Comparison of ENCODE assay signal across 8 cellular contexts in genomic region chr12:6827982-6828670, GRCh38. TPM values are rescaled to one million over a fixed set of nuclear protein-coding genes. Genes with fewer than 3 reads are reported as not detected.
DNase-seq lines count a peak whose midpoint lies in the region; ATAC-seq, FAIRE-seq and TF ChIP-seq lines count a peak whose summit lies in the region.

TSS of gene P3H3 (plus strand) at chr12:6828407. CDS start at chr12:6828441, 34 bp downstream.

- H2AFZ ChIP-seq in neuronal stem cell (ENCODE audit: low read length): peak within 1 kb of the TSS; percentile 61

- H2BK120ac ChIP-seq in neuronal stem cell (ENCODE audit: low read depth, low read length): peak within 1 kb of the TSS; percentile 89

- H3K4ac ChIP-seq in neuronal stem cell (ENCODE audit: low read length): peak within 1 kb of the TSS; percentile 94

- no peak for FAIRE-seq in GM12891 (lab: Jason Lieb, UNC)

- peak within 1 kb of the TSS; percentile 91 for H3K27ac ChIP-seq in neuronal stem cell (replicated peaks; ENCODE audit: low read length)

- peak within 1 kb of the TSS; percentile 89 for H4K91ac ChIP-seq in neuronal stem cell (ENCODE audit: low read depth, low read length, poor library complexity)

- peak within 1 kb of the TSS; percentile 99 for H2AK5ac ChIP-seq in neuronal stem cell (ENCODE audit: low read depth, low read length)

- H3K79me1 ChIP-seq in neuronal stem cell (ENCODE audit: low read depth, low read length): peaks cover 36% of the 10 kb centered on the region

- ATAC-seq in HG02938 (IDR thresholded peaks at IDR 0.05; ENCODE audit: unreplicated experiment) (no peak), GM19328 (IDR thresholded peaks at IDR 0.05; ENCODE audit: unreplicated experiment) (no peak)

- H3K9me3 ChIP-seq in neuronal stem cell (replicated peaks in 1 of 2; ENCODE audit: control insufficient read depth in 2 of 2, insufficient read depth in 1 of 2, low read depth in 1 of 2, low read length in 2 of 2): peaks cover 0 to 3% of the 10 kb centered on the region in 2 donors

- no peak for TF ChIP-seq POLR2A in GM12891 (IDR thresholded peaks at IDR 0.05; ENCODE audit: low read depth, low read length)

- peaks cover 32% of the 10 kb centered on the region for H3K4me1 Mint-ChIP-seq in activated T-helper 1 cell treated with anti-CD3 and anti-CD28 coated beads, Interleukin-12 subunit alpha, Interleukin-12 subunit beta, Interleukin-2, Interleukin-4 antibody, amounts not matched to agents 30 ng/mL and 10 ng/mL and 1 ng/mL, durations not matched to agents 14 hours and 24 hours and 36 hours (ENCODE audit: low read depth)

- peaks cover 29 to 31% of the 10 kb centered on the region in 2 donors for H3K36me3 ChIP-seq in neuronal stem cell (replicated peaks in 1 of 2; ENCODE audit: control insufficient read depth in 2 of 2, insufficient read depth in 2 of 2, low read length in 2 of 2)

- H3K4me1 ChIP-seq in neuronal stem cell (ENCODE audit: control insufficient read depth in 2 of 2, insufficient read depth in 1 of 2, low read depth in 1 of 2, low read length in 2 of 2): peaks cover 16 to 22% of the 10 kb centered on the region in 2 donors

- peak within 1 kb of the TSS; percentile 77 for H3K4me2 ChIP-seq in neuronal stem cell (ENCODE audit: insufficient read depth, low read length, poor library complexity, severe bottlenecking)

- peak within 1 kb of the TSS; percentile 98 for H3K9ac ChIP-seq in neuronal stem cell (ENCODE audit: low read depth, low read length, poor library complexity)

- no peaks in the 10 kb centered on the region for H3K9me3 Mint-ChIP-seq in activated T-helper 1 cell treated with anti-CD3 and anti-CD28 coated beads, Interleukin-12 subunit alpha, Interleukin-12 subunit beta, Interleukin-2, Interleukin-4 antibody, amounts not matched to agents 30 ng/mL and 10 ng/mL and 1 ng/mL, durations not matched to agents 14 hours and 24 hours and 36 hours

- H3K27ac Mint-ChIP-seq in activated T-helper 1 cell treated with anti-CD3 and anti-CD28 coated beads, Interleukin-12 subunit alpha, Interleukin-12 subunit beta, Interleukin-2, Interleukin-4 antibody, amounts not matched to agents 30 ng/mL and 10 ng/mL and 1 ng/mL, durations not matched to agents 14 hours and 24 hours and 36 hours: peak within 1 kb of the TSS; percentile 78

- intact Hi-C loops in activated T-helper 1 cell treated with anti-CD3 and anti-CD28 coated beads, Interleukin-12 subunit alpha, Interleukin-12 subunit beta, Interleukin-2, Interleukin-4 antibody, amounts not matched to agents 30 ng/mL and 10 ng/mL and 1 ng/mL, durations not matched to agents 14 hours and 24 hours and 36 hours (cut with micrococcal nuclease): loop anchor here (5.0 kb wide), 1 partner anchor 56 kb away; the partner anchor contains the start of gene LAG3

- H3K27me3 ChIP-seq in neuronal stem cell (ENCODE audit: control insufficient read depth in 3 of 3, insufficient read depth in 3 of 3, low read depth in 1 of 3, low read length in 3 of 3): no peaks in the 10 kb centered on the region

- in situ Hi-C loops in G401 (cut with HindIII; ENCODE audit: low sequenced_read_pairs): no loop called here

- peak within 1 kb of the TSS; percentile 48 for H4K8ac ChIP-seq in neuronal stem cell (ENCODE audit: low read depth, low read length)

- peak; percentile 76 for DNase-seq in G401 (ENCODE audit: low spot score)
- peak; percentile 61 for DNase-seq in NCI-H1105 (lab: John Stamatoyannopoulos, UW)
- DNase-seq in activated T-helper 1 cell treated with anti-CD3 and anti-CD28 coated beads, Interleukin-12 subunit alpha, Interleukin-12 subunit beta, Interleukin-2, Interleukin-4 antibody, amounts not matched to agents 30 ng/mL and 10 ng/mL and 1 ng/mL, durations not matched to agents 14 hours and 24 hours and 36 hours (ENCODE audit: low spot score): no peak
- DNase-seq in glomerular visceral epithelial cell (ENCODE audit: extremely low spot score): peak; percentile 55
- no peak for DNase-seq in neuronal stem cell (ENCODE audit: low spot score)
- no peak for DNase-seq in GM12891 (ENCODE audit: insufficient read length, low spot score)

- peaks cover 48% of the 10 kb centered on the region for H3K27me3 Mint-ChIP-seq in activated T-helper 1 cell treated with anti-CD3 and anti-CD28 coated beads, Interleukin-12 subunit alpha, Interleukin-12 subunit beta, Interleukin-2, Interleukin-4 antibody, amounts not matched to agents 30 ng/mL and 10 ng/mL and 1 ng/mL, durations not matched to agents 14 hours and 24 hours and 36 hours (ENCODE audit: insufficient read depth)

- H3K23ac ChIP-seq in neuronal stem cell (ENCODE audit: low read depth, low read length, poor library complexity): peak within 1 kb of the TSS; percentile 98

- no CpG with 5 or more reads among the region's 42 CpGs for WGBS in neuronal stem cell (ENCODE audit: extremely low coverage in 2 of 2, insufficient read length in 2 of 2, insufficient replicate concordance in 1 of 2), 2 donors

- H3K18ac ChIP-seq in neuronal stem cell (ENCODE audit: low read length): peak within 1 kb of the TSS; percentile 95

- H3K36me3 Mint-ChIP-seq in activated T-helper 1 cell treated with anti-CD3 and anti-CD28 coated beads, Interleukin-12 subunit alpha, Interleukin-12 subunit beta, Interleukin-2, Interleukin-4 antibody, amounts not matched to agents 30 ng/mL and 10 ng/mL and 1 ng/mL, durations not matched to agents 14 hours and 24 hours and 36 hours (ENCODE audit: low read depth): no peaks in the 10 kb centered on the region

- peak within 1 kb of the TSS; percentile 82 for H2BK12ac ChIP-seq in neuronal stem cell (ENCODE audit: low read length)

- peak within 1 kb of the TSS; percentile 90 for H3K4me3 Mint-ChIP-seq in activated T-helper 1 cell treated with anti-CD3 and anti-CD28 coated beads, Interleukin-12 subunit alpha, Interleukin-12 subunit beta, Interleukin-2, Interleukin-4 antibody, amounts not matched to agents 30 ng/mL and 10 ng/mL and 1 ng/mL, durations not matched to agents 14 hours and 24 hours and 36 hours

- peak within 1 kb of the TSS; percentile 99 for H3K14ac ChIP-seq in neuronal stem cell (ENCODE audit: low read length)

- H2BK15ac ChIP-seq in neuronal stem cell (ENCODE audit: low read length): peak within 1 kb of the TSS; percentile 82

- H2BK5ac ChIP-seq in neuronal stem cell (ENCODE audit: low read length): peak within 1 kb of the TSS; percentile 83

- H3K4me3 ChIP-seq in neuronal stem cell (ENCODE audit: low read length in 2 of 2): peak within 1 kb of the TSS; percentile 87 to 99

TF ChIP-seq in GM12891, 5 proteins besides CTCF, POLR2A, EP300 and RAD21:
- TF ChIP-seq TAF1 (IDR thresholded peaks at IDR 0.05; ENCODE audit: low read depth, low read length) (no peak), POLR2AphosphoS5 (IDR thresholded peaks at IDR 0.05; ENCODE audit: low read depth, low read length) (no peak), PAX5 (IDR thresholded peaks at IDR 0.05; ENCODE audit: insufficient read depth, low read length, severe bottlenecking) (no peak), POU2F2 (IDR thresholded peaks at IDR 0.05; ENCODE audit: low read depth, low read length) (no peak)

RNA-seq across cellular contexts. Expression of gene P3H3, which starts in this region (rescaled TPM):
- 56.4 and 70.5 TPM in 2 replicates for total RNA-seq in G401 (2014; rRNA removed; shearing (Covaris generic))
- 3.5 and 4.0 TPM in 2 replicates for total RNA-seq in activated T-helper 1 cell treated with anti-CD3 and anti-CD28 coated beads, Interleukin-12 subunit alpha, Interleukin-12 subunit beta, Interleukin-2, Interleukin-4 antibody, amounts not matched to agents 30 ng/mL and 10 ng/mL and 1 ng/mL, durations not matched to agents 14 hours and 24 hours and 36 hours
- 22.0 TPM for polyA plus RNA-seq in neuronal stem cell (2013, experiment 1 of 2)
- 21.2 TPM for polyA plus RNA-seq in neuronal stem cell (2013, experiment 2 of 2)
- polyA plus RNA-seq in GM12891 (2012; ENCODE audit: low read depth, missing spikeins): 0.63 TPM

Comparison
In these comparisons a context has a peak if more than half of its experiments do, and no peak if none do; other contexts are left out.
1. RNA of gene P3H3 (total RNA-seq): 56.4 to 70.5 TPM in G401; 3.5 to 4.0 TPM in activated T-helper 1 cell treated with anti-CD3 and anti-CD28 coated beads, Interleukin-12 subunit alpha, Interleukin-12 subunit beta, Interleukin-2, Interleukin-4 antibody, amounts not matched to agents 30 ng/mL and 10 ng/mL and 1 ng/mL, durations not matched to agents 14 hours and 24 hours and 36 hours; every median in the first group is over 10 times any median in the second.
2. DNase-seq: peak in G401 (single experiment), NCI-H1105 (single experiment) and glomerular visceral epithelial cell (single experiment); none in activated T-helper 1 cell treated with anti-CD3 and anti-CD28 coated beads, Interleukin-12 subunit alpha, Interleukin-12 subunit beta, Interleukin-2, Interleukin-4 antibody, amounts not matched to agents 30 ng/mL and 10 ng/mL and 1 ng/mL, durations not matched to agents 14 hours and 24 hours and 36 hours (single experiment), neuronal stem cell (single experiment) and GM12891 (single experiment).